1 cellular context compared by ENCODE assay signal in the genomic region with DNA sequence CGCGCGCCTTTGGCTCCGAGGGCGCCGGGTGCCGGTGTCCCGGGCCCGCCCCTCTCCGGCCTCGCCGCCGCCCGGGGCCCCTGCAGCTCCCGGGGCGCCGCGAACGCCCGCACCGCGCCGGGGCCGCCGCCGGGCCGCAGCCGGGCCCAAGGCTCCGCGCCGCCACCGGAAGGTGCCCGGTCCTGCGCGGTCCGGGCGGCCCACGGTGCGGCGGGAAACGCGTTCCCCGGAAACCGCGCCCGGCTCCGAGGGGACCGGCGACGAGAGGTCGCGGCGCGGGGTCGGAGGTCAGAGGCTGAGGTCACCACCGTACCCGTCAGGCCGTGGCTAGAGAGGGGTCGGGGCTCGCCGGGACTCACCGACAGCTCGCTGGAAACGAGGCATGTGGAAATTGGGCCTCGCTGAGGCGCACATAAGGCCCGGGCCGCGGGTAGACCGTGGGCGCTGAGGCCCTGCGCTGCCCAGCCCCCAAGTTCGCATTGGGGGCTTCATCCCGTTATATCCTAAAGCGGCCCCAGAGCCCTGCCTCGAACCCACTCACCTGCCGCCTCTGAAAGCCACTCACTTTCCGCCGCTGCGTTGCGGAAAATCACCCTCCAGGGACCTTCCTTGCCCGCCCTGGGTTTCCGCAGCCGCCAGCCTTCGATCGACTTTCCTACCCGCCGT.
TF ChIP-seq lines count a peak whose summit lies in the region.

A gene (minus strand): TSS at position 167 of the 666 bp plus-strand sequence. CDS start 745 bp downstream, outside the sequence.

TF ChIP-seq in HepG2, 621 proteins besides CTCF, POLR2A, EP300 and RAD21 (continued from another document and continues in another):
- TF ChIP-seq, protein P1, sequence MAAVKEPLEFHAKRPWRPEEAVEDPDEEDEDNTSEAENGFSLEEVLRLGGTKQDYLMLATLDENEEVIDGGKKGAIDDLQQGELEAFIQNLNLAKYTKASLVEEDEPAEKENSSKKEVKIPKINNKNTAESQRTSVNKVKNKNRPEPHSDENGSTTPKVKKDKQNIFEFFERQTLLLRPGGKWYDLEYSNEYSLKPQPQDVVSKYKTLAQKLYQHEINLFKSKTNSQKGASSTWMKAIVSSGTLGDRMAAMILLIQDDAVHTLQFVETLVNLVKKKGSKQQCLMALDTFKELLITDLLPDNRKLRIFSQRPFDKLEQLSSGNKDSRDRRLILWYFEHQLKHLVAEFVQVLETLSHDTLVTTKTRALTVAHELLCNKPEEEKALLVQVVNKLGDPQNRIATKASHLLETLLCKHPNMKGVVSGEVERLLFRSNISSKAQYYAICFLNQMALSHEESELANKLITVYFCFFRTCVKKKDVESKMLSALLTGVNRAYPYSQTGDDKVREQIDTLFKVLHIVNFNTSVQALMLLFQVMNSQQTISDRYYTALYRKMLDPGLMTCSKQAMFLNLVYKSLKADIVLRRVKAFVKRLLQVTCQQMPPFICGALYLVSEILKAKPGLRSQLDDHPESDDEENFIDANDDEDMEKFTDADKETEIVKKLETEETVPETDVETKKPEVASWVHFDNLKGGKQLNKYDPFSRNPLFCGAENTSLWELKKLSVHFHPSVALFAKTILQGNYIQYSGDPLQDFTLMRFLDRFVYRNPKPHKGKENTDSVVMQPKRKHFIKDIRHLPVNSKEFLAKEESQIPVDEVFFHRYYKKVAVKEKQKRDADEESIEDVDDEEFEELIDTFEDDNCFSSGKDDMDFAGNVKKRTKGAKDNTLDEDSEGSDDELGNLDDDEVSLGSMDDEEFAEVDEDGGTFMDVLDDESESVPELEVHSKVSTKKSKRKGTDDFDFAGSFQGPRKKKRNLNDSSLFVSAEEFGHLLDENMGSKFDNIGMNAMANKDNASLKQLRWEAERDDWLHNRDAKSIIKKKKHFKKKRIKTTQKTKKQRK (IDR thresholded peaks at IDR 0.05; ENCODE audit: low read length), result no peak
- TF ChIP-seq KDM3A (CRISPR knock-in tag; IDR thresholded peaks at IDR 0.05; ENCODE audit: low read depth) (peak; percentile 97), TCF12 (IDR thresholded peaks at IDR 0.05) (no peak), TCF12 (CRISPR knock-in tag; IDR thresholded peaks at IDR 0.05) (peak; percentile 74; the same call in 1 of the 2 replicates), GABPA (IDR thresholded peaks at IDR 0.05; ENCODE audit: low read depth, low read length) (no peak), GABPA (CRISPR knock-in tag; IDR thresholded peaks at IDR 0.05; ENCODE audit: low read depth) (peak; percentile 87), ZNF446 (CRISPR knock-in tag; IDR thresholded peaks at IDR 0.05) (peak; percentile 89), ATAD3A (CRISPR knock-in tag; IDR thresholded peaks at IDR 0.05) (no peak), CREB1 (IDR thresholded peaks at IDR 0.05) (0 out of 2 replicates have a peak, but pooled peaks have one; percentile 39), CREB1 (CRISPR knock-in tag; IDR thresholded peaks at IDR 0.05) (no peak), ZNF75D (CRISPR knock-in tag; IDR thresholded peaks at IDR 0.05; ENCODE audit: borderline replicate concordance) (peak; percentile 63; the same call in 1 of the 2 replicates), ELF4 (CRISPR knock-in tag; IDR thresholded peaks at IDR 0.05; ENCODE audit: borderline replicate concordance) (no peak), ZNF598 (CRISPR knock-in tag; IDR thresholded peaks at IDR 0.05; ENCODE audit: borderline replicate concordance) (no peak), ZNF570 (CRISPR knock-in tag; IDR thresholded peaks at IDR 0.05; ENCODE audit: borderline replicate concordance) (no peak), TBP (CRISPR knock-in tag; IDR thresholded peaks at IDR 0.05) (no peak), FOXK1 (CRISPR knock-in tag; IDR thresholded peaks at IDR 0.05; ENCODE audit: borderline replicate concordance, low read depth) (peak; percentile 72; the same call in 1 of the 2 replicates), ZNF333 (CRISPR knock-in tag; IDR thresholded peaks at IDR 0.05; ENCODE audit: borderline replicate concordance) (no peak), ZNF589 (CRISPR knock-in tag; conservative IDR thresholded peaks at IDR 0.05) (peak; percentile 82; the same call in 1 of the 2 replicates), DR1 (CRISPR knock-in tag; IDR thresholded peaks at IDR 0.05) (peak; percentile 66; the same call in 1 of the 2 replicates), ZNF451 (CRISPR knock-in tag; IDR thresholded peaks at IDR 0.05) (peak; percentile 91; the same call in 1 of the 2 replicates), NFYB (CRISPR knock-in tag; IDR thresholded peaks at IDR 0.05) (peak; percentile 45; the same call in 1 of the 2 replicates), CCAR2 (optimal IDR thresholded peaks at IDR 0.05; ENCODE audit: low read depth, low read length) (peak; percentile 73), HDAC1 (CRISPR knock-in tag; IDR thresholded peaks at IDR 0.05) (peak; percentile 95), FOXK2 (IDR thresholded peaks at IDR 0.05) (no peak), TAF1 (CRISPR knock-in tag; IDR thresholded peaks at IDR 0.05) (peak; percentile 89), TOPORS (CRISPR knock-in tag; IDR thresholded peaks at IDR 0.05) (peak; percentile 85), HOXA3 (CRISPR knock-in tag; IDR thresholded peaks at IDR 0.05) (peak; percentile 98), CEBPB (IDR thresholded peaks at IDR 0.05; ENCODE audit: borderline replicate concordance, low read depth, low read length) (no peak), ZNF883 (CRISPR knock-in tag; IDR thresholded peaks at IDR 0.05; ENCODE audit: not compliant biosample characterization) (peak; percentile 69), ZNF713 (CRISPR knock-in tag; IDR thresholded peaks at IDR 0.05) (no peak), YEATS2 (CRISPR knock-in tag; IDR thresholded peaks at IDR 0.05; ENCODE audit: borderline replicate concordance) (peak; percentile 94)
- TF ChIP-seq, protein P2, sequence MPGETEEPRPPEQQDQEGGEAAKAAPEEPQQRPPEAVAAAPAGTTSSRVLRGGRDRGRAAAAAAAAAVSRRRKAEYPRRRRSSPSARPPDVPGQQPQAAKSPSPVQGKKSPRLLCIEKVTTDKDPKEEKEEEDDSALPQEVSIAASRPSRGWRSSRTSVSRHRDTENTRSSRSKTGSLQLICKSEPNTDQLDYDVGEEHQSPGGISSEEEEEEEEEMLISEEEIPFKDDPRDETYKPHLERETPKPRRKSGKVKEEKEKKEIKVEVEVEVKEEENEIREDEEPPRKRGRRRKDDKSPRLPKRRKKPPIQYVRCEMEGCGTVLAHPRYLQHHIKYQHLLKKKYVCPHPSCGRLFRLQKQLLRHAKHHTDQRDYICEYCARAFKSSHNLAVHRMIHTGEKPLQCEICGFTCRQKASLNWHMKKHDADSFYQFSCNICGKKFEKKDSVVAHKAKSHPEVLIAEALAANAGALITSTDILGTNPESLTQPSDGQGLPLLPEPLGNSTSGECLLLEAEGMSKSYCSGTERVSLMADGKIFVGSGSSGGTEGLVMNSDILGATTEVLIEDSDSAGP (CRISPR knock-in tag; IDR thresholded peaks at IDR 0.05; ENCODE audit: borderline replicate concordance), result peak; percentile 98
- TF ChIP-seq, protein P3, sequence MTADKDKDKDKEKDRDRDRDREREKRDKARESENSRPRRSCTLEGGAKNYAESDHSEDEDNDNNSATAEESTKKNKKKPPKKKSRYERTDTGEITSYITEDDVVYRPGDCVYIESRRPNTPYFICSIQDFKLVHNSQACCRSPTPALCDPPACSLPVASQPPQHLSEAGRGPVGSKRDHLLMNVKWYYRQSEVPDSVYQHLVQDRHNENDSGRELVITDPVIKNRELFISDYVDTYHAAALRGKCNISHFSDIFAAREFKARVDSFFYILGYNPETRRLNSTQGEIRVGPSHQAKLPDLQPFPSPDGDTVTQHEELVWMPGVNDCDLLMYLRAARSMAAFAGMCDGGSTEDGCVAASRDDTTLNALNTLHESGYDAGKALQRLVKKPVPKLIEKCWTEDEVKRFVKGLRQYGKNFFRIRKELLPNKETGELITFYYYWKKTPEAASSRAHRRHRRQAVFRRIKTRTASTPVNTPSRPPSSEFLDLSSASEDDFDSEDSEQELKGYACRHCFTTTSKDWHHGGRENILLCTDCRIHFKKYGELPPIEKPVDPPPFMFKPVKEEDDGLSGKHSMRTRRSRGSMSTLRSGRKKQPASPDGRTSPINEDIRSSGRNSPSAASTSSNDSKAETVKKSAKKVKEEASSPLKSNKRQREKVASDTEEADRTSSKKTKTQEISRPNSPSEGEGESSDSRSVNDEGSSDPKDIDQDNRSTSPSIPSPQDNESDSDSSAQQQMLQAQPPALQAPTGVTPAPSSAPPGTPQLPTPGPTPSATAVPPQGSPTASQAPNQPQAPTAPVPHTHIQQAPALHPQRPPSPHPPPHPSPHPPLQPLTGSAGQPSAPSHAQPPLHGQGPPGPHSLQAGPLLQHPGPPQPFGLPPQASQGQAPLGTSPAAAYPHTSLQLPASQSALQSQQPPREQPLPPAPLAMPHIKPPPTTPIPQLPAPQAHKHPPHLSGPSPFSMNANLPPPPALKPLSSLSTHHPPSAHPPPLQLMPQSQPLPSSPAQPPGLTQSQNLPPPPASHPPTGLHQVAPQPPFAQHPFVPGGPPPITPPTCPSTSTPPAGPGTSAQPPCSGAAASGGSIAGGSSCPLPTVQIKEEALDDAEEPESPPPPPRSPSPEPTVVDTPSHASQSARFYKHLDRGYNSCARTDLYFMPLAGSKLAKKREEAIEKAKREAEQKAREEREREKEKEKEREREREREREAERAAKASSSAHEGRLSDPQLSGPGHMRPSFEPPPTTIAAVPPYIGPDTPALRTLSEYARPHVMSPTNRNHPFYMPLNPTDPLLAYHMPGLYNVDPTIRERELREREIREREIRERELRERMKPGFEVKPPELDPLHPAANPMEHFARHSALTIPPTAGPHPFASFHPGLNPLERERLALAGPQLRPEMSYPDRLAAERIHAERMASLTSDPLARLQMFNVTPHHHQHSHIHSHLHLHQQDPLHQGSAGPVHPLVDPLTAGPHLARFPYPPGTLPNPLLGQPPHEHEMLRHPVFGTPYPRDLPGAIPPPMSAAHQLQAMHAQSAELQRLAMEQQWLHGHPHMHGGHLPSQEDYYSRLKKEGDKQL (CRISPR knock-in tag; IDR thresholded peaks at IDR 0.05; ENCODE audit: low read depth), result 0 out of 2 replicates have a peak, but pooled peaks have one; percentile 45
- TF ChIP-seq, protein P4, sequence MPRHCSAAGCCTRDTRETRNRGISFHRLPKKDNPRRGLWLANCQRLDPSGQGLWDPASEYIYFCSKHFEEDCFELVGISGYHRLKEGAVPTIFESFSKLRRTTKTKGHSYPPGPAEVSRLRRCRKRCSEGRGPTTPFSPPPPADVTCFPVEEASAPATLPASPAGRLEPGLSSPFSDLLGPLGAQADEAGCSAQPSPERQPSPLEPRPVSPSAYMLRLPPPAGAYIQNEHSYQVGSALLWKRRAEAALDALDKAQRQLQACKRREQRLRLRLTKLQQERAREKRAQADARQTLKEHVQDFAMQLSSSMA (CRISPR knock-in tag; IDR thresholded peaks at IDR 0.05), result peak; percentile 85; the same call in 1 of the 2 replicates
- TF ChIP-seq, protein P5, sequence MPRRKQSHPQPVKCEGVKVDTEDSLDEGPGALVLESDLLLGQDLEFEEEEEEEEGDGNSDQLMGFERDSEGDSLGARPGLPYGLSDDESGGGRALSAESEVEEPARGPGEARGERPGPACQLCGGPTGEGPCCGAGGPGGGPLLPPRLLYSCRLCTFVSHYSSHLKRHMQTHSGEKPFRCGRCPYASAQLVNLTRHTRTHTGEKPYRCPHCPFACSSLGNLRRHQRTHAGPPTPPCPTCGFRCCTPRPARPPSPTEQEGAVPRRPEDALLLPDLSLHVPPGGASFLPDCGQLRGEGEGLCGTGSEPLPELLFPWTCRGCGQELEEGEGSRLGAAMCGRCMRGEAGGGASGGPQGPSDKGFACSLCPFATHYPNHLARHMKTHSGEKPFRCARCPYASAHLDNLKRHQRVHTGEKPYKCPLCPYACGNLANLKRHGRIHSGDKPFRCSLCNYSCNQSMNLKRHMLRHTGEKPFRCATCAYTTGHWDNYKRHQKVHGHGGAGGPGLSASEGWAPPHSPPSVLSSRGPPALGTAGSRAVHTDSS (CRISPR knock-in tag; conservative IDR thresholded peaks at IDR 0.05), result no peak
- TF ChIP-seq, protein P6, sequence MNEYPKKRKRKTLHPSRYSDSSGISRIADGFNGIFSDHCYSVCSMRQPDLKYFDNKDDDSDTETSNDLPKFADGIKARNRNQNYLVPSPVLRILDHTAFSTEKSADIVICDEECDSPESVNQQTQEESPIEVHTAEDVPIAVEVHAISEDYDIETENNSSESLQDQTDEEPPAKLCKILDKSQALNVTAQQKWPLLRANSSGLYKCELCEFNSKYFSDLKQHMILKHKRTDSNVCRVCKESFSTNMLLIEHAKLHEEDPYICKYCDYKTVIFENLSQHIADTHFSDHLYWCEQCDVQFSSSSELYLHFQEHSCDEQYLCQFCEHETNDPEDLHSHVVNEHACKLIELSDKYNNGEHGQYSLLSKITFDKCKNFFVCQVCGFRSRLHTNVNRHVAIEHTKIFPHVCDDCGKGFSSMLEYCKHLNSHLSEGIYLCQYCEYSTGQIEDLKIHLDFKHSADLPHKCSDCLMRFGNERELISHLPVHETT (CRISPR knock-in tag; conservative IDR thresholded peaks at IDR 0.05), result peak; percentile 99
- TF ChIP-seq, protein P7, sequence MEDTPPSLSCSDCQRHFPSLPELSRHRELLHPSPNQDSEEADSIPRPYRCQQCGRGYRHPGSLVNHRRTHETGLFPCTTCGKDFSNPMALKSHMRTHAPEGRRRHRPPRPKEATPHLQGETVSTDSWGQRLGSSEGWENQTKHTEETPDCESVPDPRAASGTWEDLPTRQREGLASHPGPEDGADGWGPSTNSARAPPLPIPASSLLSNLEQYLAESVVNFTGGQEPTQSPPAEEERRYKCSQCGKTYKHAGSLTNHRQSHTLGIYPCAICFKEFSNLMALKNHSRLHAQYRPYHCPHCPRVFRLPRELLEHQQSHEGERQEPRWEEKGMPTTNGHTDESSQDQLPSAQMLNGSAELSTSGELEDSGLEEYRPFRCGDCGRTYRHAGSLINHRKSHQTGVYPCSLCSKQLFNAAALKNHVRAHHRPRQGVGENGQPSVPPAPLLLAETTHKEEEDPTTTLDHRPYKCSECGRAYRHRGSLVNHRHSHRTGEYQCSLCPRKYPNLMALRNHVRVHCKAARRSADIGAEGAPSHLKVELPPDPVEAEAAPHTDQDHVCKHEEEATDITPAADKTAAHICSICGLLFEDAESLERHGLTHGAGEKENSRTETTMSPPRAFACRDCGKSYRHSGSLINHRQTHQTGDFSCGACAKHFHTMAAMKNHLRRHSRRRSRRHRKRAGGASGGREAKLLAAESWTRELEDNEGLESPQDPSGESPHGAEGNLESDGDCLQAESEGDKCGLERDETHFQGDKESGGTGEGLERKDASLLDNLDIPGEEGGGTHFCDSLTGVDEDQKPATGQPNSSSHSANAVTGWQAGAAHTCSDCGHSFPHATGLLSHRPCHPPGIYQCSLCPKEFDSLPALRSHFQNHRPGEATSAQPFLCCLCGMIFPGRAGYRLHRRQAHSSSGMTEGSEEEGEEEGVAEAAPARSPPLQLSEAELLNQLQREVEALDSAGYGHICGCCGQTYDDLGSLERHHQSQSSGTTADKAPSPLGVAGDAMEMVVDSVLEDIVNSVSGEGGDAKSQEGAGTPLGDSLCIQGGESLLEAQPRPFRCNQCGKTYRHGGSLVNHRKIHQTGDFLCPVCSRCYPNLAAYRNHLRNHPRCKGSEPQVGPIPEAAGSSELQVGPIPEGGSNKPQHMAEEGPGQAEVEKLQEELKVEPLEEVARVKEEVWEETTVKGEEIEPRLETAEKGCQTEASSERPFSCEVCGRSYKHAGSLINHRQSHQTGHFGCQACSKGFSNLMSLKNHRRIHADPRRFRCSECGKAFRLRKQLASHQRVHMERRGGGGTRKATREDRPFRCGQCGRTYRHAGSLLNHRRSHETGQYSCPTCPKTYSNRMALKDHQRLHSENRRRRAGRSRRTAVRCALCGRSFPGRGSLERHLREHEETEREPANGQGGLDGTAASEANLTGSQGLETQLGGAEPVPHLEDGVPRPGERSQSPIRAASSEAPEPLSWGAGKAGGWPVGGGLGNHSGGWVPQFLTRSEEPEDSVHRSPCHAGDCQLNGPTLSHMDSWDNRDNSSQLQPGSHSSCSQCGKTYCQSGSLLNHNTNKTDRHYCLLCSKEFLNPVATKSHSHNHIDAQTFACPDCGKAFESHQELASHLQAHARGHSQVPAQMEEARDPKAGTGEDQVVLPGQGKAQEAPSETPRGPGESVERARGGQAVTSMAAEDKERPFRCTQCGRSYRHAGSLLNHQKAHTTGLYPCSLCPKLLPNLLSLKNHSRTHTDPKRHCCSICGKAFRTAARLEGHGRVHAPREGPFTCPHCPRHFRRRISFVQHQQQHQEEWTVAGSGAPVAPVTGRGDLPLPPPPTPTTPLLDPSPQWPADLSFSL (CRISPR knock-in tag; IDR thresholded peaks at IDR 0.05), result no peak
